Comparison of ENCODE assay signal across 11 cellular contexts in the genomic region with DNA sequence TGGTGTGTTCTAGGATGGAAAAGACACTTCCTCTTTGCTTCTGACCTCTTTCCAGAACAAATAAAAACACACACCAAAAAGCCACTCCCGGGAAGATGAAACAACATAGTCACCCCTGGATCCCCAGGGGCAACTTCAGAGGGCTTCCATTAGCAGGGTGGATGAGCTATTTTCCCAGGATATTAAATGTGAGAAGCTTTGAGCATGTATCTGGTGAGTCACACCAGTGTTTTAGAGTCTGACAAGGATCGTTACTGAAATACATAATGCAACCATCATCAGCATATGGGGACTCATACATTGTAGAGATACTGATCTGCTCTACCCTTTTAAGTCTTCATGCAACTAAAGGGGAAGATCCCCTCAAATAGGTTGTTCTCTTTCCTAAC.
A peak's percentile ranks its signal among the peaks of the same experiment; 100 is the strongest.
DNase-seq lines count a peak whose midpoint lies in the region; ATAC-seq, FAIRE-seq and TF ChIP-seq lines count a peak whose summit lies in the region.
"Had no signal": no experiment of that assay in that cellular context is flagged by ENCODE, and none has a peak within 500 bp of the region (broad histone marks: within the 10 kb centered on the region; RNA-seq: fewer than 3 reads in every experiment).

No MANE protein-coding gene starts in this region.

- FAIRE-seq in urothelium cell line (lab: Jason Lieb, UNC) = no peak
- FAIRE-seq: GM12892 had no signal

- H3K4me3 Mint-ChIP-seq in activated T-cell treated with anti-CD3 and anti-CD28 coated beads, Interleukin-2, amount 50 U/mL, for 72 hours = peak overlapping the region; percentile 35 to 82
- H3K4me3 Mint-ChIP-seq in activated T-helper 2 cell treated with anti-CD3 and anti-CD28 coated beads, Interferon-gamma antibody, Interleukin-2, Interleukin-4, amounts not matched to agents 10 μg/mL and 5 μg/mL and 100 μg/mL, durations not matched to agents 14 hours and 24 hours and 36 hours (ENCODE audit: low read depth) = peak overlapping the region; percentile 66
- peak overlapping the region; percentile 30 for H3K4me3 Mint-ChIP-seq in glutamatergic neuron (ENCODE audit: unreplicated experiment)

- peaks cover 31% of the 10 kb centered on the region for H3K4me1 Mint-ChIP-seq in activated T-cell treated with anti-CD3 and anti-CD28 coated beads, Interleukin-2, amount 50 U/mL, for 72 hours (ENCODE audit: low read depth)
- peaks cover 45% of the 10 kb centered on the region for H3K4me1 Mint-ChIP-seq in activated T-helper 2 cell treated with anti-CD3 and anti-CD28 coated beads, Interferon-gamma antibody, Interleukin-2, Interleukin-4, amounts not matched to agents 10 μg/mL and 5 μg/mL and 100 μg/mL, durations not matched to agents 14 hours and 24 hours and 36 hours (ENCODE audit: low read depth)
- H3K4me1 Mint-ChIP-seq in glutamatergic neuron (ENCODE audit: low read depth, unreplicated experiment) = peaks cover 24% of the 10 kb centered on the region

- H3K36me3 Mint-ChIP-seq in activated T-cell treated with anti-CD3 and anti-CD28 coated beads, Interleukin-2, amount 50 U/mL, for 72 hours (ENCODE audit: insufficient read depth in 2 of 2) = no peaks in the 10 kb centered on the region
- H3K36me3 Mint-ChIP-seq in activated T-helper 2 cell treated with anti-CD3 and anti-CD28 coated beads, Interferon-gamma antibody, Interleukin-2, Interleukin-4, amounts not matched to agents 10 μg/mL and 5 μg/mL and 100 μg/mL, durations not matched to agents 14 hours and 24 hours and 36 hours (ENCODE audit: low read depth) = no peaks in the 10 kb centered on the region
- no peaks in the 10 kb centered on the region for H3K36me3 Mint-ChIP-seq in glutamatergic neuron (ENCODE audit: unreplicated experiment)

- peak; percentile 88 to 92 for ATAC-seq in activated T-cell treated with anti-CD3 and anti-CD28 coated beads, Interleukin-2, amount 50 U/mL, for 72 hours (replicated peaks in 1 of 2)
- ATAC-seq in HG03095 (IDR thresholded peaks at IDR 0.05; ENCODE audit: unreplicated experiment) = no peak

- DNase-seq in activated T-cell treated with anti-CD3 and anti-CD28 coated beads, Interleukin-2, amount 50 U/mL, for 72 hours = no peak
- DNase-seq in activated T-cell treated with anti-CD3 and anti-CD28 coated beads for 4 hours (no peak), glutamatergic neuron (no peak), urothelium cell line (ENCODE audit: low spot score) (peak; percentile 26), UCSD-AML1 (lab: John Stamatoyannopoulos, UW; ENCODE audit: unreplicated experiment) (no peak), NCI-H526 treated with DMSO at 0.1 percent for 48 hours (lab: John Stamatoyannopoulos, UW) (no peak)
- no peak for DNase-seq in activated T-helper 2 cell treated with anti-CD3 and anti-CD28 coated beads, Interferon-gamma antibody, Interleukin-2, Interleukin-4, amounts not matched to agents 10 μg/mL and 5 μg/mL and 100 μg/mL, durations not matched to agents 14 hours and 24 hours and 36 hours (ENCODE audit: low spot score)
- DNase-seq: activated effector memory CD4-positive, alpha-beta T cell treated with Interleukin-2 at 50 U/mL for 16 hours; NCI-H2081 treated with DMSO at 0.1 percent for 48 hours had no signal

- intact Hi-C loops in activated T-helper 2 cell treated with anti-CD3 and anti-CD28 coated beads, Interferon-gamma antibody, Interleukin-2, Interleukin-4, amounts not matched to agents 10 μg/mL and 5 μg/mL and 100 μg/mL, durations not matched to agents 14 hours and 24 hours and 36 hours (cut with micrococcal nuclease) = loop anchor here (1.0 to 2.0 kb wide), 3 partner anchors 10 to 172 kb away; partner anchors contain the start of gene ZEB1

- no peak for TF ChIP-seq CTCF in glutamatergic neuron (IDR thresholded peaks at IDR 0.05; ENCODE audit: partially characterized antibody, unreplicated experiment)

- H3K27ac Mint-ChIP-seq in activated T-cell treated with anti-CD3 and anti-CD28 coated beads, Interleukin-2, amount 50 U/mL, for 72 hours = peak overlapping the region; percentile 35
- peak overlapping the region; percentile 81 for H3K27ac Mint-ChIP-seq in activated T-helper 2 cell treated with anti-CD3 and anti-CD28 coated beads, Interferon-gamma antibody, Interleukin-2, Interleukin-4, amounts not matched to agents 10 μg/mL and 5 μg/mL and 100 μg/mL, durations not matched to agents 14 hours and 24 hours and 36 hours
- peak overlapping the region; percentile 87 for H3K27ac Mint-ChIP-seq in glutamatergic neuron (ENCODE audit: unreplicated experiment)

- H3K9me3 Mint-ChIP-seq in activated T-cell treated with anti-CD3 and anti-CD28 coated beads, Interleukin-2, amount 50 U/mL, for 72 hours = no peaks in the 10 kb centered on the region
- no peaks in the 10 kb centered on the region for H3K9me3 Mint-ChIP-seq in activated T-helper 2 cell treated with anti-CD3 and anti-CD28 coated beads, Interferon-gamma antibody, Interleukin-2, Interleukin-4, amounts not matched to agents 10 μg/mL and 5 μg/mL and 100 μg/mL, durations not matched to agents 14 hours and 24 hours and 36 hours
- peaks cover 9% of the 10 kb centered on the region for H3K9me3 Mint-ChIP-seq in glutamatergic neuron (ENCODE audit: unreplicated experiment)

- H3K27me3 Mint-ChIP-seq in activated T-cell treated with anti-CD3 and anti-CD28 coated beads, Interleukin-2, amount 50 U/mL, for 72 hours (ENCODE audit: low read depth) = no peaks in the 10 kb centered on the region
- no peaks in the 10 kb centered on the region for H3K27me3 Mint-ChIP-seq in activated T-helper 2 cell treated with anti-CD3 and anti-CD28 coated beads, Interferon-gamma antibody, Interleukin-2, Interleukin-4, amounts not matched to agents 10 μg/mL and 5 μg/mL and 100 μg/mL, durations not matched to agents 14 hours and 24 hours and 36 hours (ENCODE audit: low read depth)
- H3K27me3 Mint-ChIP-seq in glutamatergic neuron (ENCODE audit: unreplicated experiment) = peaks cover 12% of the 10 kb centered on the region

Comparison
In these comparisons a context has a peak if more than half of its experiments do, and no peak if none do; other contexts are left out.
1. H3K27ac Mint-ChIP-seq: peak in every context shown above with its lines; median percentile 87 in glutamatergic neuron; 81 in activated T-helper 2 cell treated with anti-CD3 and anti-CD28 coated beads, Interferon-gamma antibody, Interleukin-2, Interleukin-4, amounts not matched to agents 10 μg/mL and 5 μg/mL and 100 μg/mL, durations not matched to agents 14 hours and 24 hours and 36 hours; 35 in activated T-cell treated with anti-CD3 and anti-CD28 coated beads, Interleukin-2, amount 50 U/mL, for 72 hours.